ENCODE assay signal across 8 cellular contexts in the genomic region with DNA sequence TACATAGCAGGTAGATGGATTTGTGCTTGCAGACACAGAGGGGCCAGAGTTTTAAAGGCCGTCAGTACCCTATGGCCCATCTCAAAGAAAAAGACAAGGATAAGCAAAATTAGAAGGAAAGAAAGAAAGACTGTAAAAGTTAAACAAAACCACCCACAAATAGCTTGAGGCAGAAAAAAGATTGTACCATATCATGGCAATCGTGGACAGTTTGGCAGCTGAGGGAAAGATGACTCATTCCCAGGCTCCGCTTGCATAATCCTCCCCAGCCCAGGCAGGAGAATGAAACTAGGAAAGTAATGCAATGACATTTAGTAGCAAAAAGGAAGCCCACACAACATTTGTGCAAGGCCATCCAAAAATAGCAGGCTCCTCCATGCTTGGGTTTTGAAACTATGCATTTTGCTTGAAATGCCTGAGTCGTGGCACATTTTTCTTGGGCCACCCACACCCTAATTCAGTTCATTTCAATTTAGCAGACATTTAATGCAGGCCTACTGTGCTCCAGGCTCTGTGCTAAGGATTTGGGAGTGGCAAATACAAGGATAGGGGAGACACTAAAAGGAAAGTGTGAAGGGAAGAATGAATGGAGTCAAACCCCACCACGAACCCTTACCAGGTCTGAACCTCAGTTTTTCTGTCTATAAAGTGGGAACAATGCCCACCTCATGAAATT. TPM values are rescaled to one million over a fixed set of nuclear protein-coding genes. Genes with fewer than 3 reads are reported as not detected.
DNase-seq lines count a peak whose midpoint lies in the region; TF ChIP-seq lines count a peak whose summit lies in the region.

No MANE protein-coding gene starts in this region.

- peak overlapping the region; percentile 86 for H3K27ac ChIP-seq in SJSA1
- H3K27ac ChIP-seq in dorsolateral prefrontal cortex, result peak overlapping the region in 58 of 59 donors; percentile 10 to 90 (median 70)
- H3K27ac ChIP-seq in thyroid gland, result peak overlapping the region in 2 of 3 donors; percentile 55 to 57

- peak in 1 of 56 donors; percentile 7 for TF ChIP-seq CTCF in dorsolateral prefrontal cortex (IDR thresholded peaks at IDR 0.05 in 54 of 56, conservative IDR thresholded peaks at IDR 0.05 in 2 of 56; ENCODE audit: low read depth in 1 of 56, partially characterized antibody in 56 of 56)
- peak in 1 of 6 experiments; percentile 5 for TF ChIP-seq CTCF in thyroid gland (IDR thresholded peaks at IDR 0.05)

- peaks cover 62% of the 10 kb centered on the region for H3K4me1 ChIP-seq in SJSA1 (replicated peaks)
- peaks cover 29 to 32% of the 10 kb centered on the region in 2 donors for H3K4me1 ChIP-seq in thyroid gland

- H3K36me3 ChIP-seq in SJSA1, result no peaks in the 10 kb centered on the region
- H3K36me3 ChIP-seq in thyroid gland, result no peaks in the 10 kb centered on the region

- H3K4me3 ChIP-seq in SJSA1, result no peak overlapping the region
- no peak overlapping the region for H3K4me3 ChIP-seq in dorsolateral prefrontal cortex
- H3K4me3 ChIP-seq in thyroid gland (replicated peaks in 1 of 3), result no peak overlapping the region

- peak; percentile 24 to 45 (median 24) for DNase-seq in stimulated activated CD4-positive, alpha-beta T cell treated with anti-CD3 and anti-CD28 coated beads, Interleukin-12 subunit alpha, Interleukin-12 subunit beta, amount 100 ng/mL, for 48 hours (ENCODE audit: low read depth in 2 of 3, low spot score in 1 of 3)
- no peak for DNase-seq in stimulated activated CD4-positive, alpha-beta T cell treated with anti-CD3 and anti-CD28 coated beads, Interleukin-12 subunit alpha, Interleukin-12 subunit beta, amount 100 ng/mL, for 4 hours
- peak; percentile 92 to 97 for DNase-seq in SJSA1 (ENCODE audit: low read depth in 1 of 2, low spot score in 2 of 2)
- peak in 9 of 10 donors; percentile 28 to 87 (median 64) for DNase-seq in dorsolateral prefrontal cortex
- DNase-seq in middle frontal gyrus (ENCODE audit: extremely low spot score, low spot score), result peak; percentile 78
- DNase-seq in thyroid gland, result peak; percentile 63 to 72
- no peak for DNase-seq in mesenteric fat pad (ENCODE audit: low spot score)
- no peak for DNase-seq in NCI-H128 (lab: John Stamatoyannopoulos, UW; ENCODE audit: unreplicated experiment)

- TF ChIP-seq POLR2A in thyroid gland (IDR thresholded peaks at IDR 0.05), result no peak

- WGBS in thyroid gland, 2 donors, result 44 to 53% methylated on average over 5 of the region's 5 CpGs

- intact Hi-C loops in dorsolateral prefrontal cortex (cut with DNase I), result loop anchor here in 1 of 2 donors (5.0 kb wide), 1 partner anchor 63 kb away; no protein-coding TSS in a partner anchor
- intact Hi-C loops in thyroid gland (cut with DNase I), result no loop called here

- H3K9me3 ChIP-seq in SJSA1 (replicated peaks) (no peaks in the 10 kb centered on the region), thyroid gland (no peaks in the 10 kb centered on the region)

- H3K27me3 ChIP-seq in SJSA1 (replicated peaks), result no peaks in the 10 kb centered on the region
- no peaks in the 10 kb centered on the region for H3K27me3 ChIP-seq in dorsolateral prefrontal cortex
- no peaks in the 10 kb centered on the region for H3K27me3 ChIP-seq in thyroid gland

RNA-seq across cellular contexts. Expression of a gene that starts 40.9 kb away (rescaled TPM):
- total RNA-seq in SJSA1 (2014; rRNA removed; shearing (Covaris generic)), result 19.5 and 22.0 TPM in 2 replicates
- 10 to 100 TPM; 14.8 to 63.4 (median 37.5) TPM for total RNA-seq in dorsolateral prefrontal cortex
- total RNA-seq in thyroid gland, result 10 to 100 TPM; 33.6 to 66.5 (median 47.3) TPM
- 71.9 TPM for total RNA-seq in mesenteric fat pad

Comparison
In these comparisons a context has a peak if more than half of its experiments do, and no peak if none do; other contexts are left out.
1. DNase-seq: peak in stimulated activated CD4-positive, alpha-beta T cell treated with anti-CD3 and anti-CD28 coated beads, Interleukin-12 subunit alpha, Interleukin-12 subunit beta, amount 100 ng/mL, for 48 hours (3 of 3), SJSA1 (2 of 2), dorsolateral prefrontal cortex (9 of 10), middle frontal gyrus (single experiment) and thyroid gland (2 of 2); none in stimulated activated CD4-positive, alpha-beta T cell treated with anti-CD3 and anti-CD28 coated beads, Interleukin-12 subunit alpha, Interleukin-12 subunit beta, amount 100 ng/mL, for 4 hours (single experiment), mesenteric fat pad (single experiment) and NCI-H128 (single experiment).
2. Peak in every context shown above with its lines, with median percentiles within 50 percentile points of each other: H3K27ac ChIP-seq.